ENCODE assay signal across 15 cellular contexts in the genomic region with DNA sequence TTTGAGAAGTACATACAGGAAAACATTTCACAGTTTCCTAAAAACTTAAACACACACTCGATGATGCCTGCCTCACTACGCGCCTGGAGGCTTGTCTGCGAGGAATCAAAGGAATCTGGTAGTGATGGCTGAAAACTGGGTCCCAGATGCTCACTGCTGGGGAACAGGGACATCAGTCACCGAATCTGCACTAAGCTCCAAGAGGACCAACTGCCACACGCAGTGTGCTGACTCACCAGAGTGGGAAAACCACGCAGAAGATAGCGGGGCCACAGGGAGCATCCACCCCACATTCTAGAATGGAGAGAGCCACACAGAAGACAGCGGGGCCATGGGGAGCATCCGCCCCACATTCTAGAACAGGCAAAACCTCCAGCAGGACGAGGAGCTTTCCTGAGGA.
"Had no signal": no experiment of that assay in that cellular context is flagged by ENCODE, and none has a peak within 500 bp of the region (broad histone marks: within the 10 kb centered on the region; RNA-seq: fewer than 3 reads in every experiment).

No MANE protein-coding gene starts in this region.

- H3K27me3 Mint-ChIP-seq: activated CD4-positive, alpha-beta memory T cell treated with anti-CD3 and anti-CD28 coated beads, Interleukin-2, amount 10 ng/mL, durations not matched to agents 7 days and 5 days; activated CD4-positive, alpha-beta T cell treated with anti-CD3 and anti-CD28 coated beads for 36 hours; activated naive CD8-positive, alpha-beta T cell treated with anti-CD3 and anti-CD28 coated beads, Interleukin-2, amount 50 U/mL, for 24 hours; natural killer cell treated with Interleukin-12 subunit alpha and Interleukin-12 subunit beta and Interleukin-15 and Interleukin-18, amount 100 ng/mL, for 72 hours had no signal

- H3K27ac Mint-ChIP-seq: activated CD4-positive, alpha-beta memory T cell treated with anti-CD3 and anti-CD28 coated beads, Interleukin-2, amount 10 ng/mL, durations not matched to agents 7 days and 5 days; activated CD4-positive, alpha-beta T cell treated with anti-CD3 and anti-CD28 coated beads for 36 hours; activated naive CD8-positive, alpha-beta T cell treated with anti-CD3 and anti-CD28 coated beads, Interleukin-2, amount 50 U/mL, for 24 hours; activated T-helper 1 cell treated with anti-CD3 and anti-CD28 coated beads, Interleukin-12 subunit alpha, Interleukin-12 subunit beta, Interleukin-2, Interleukin-4 antibody, amounts not matched to agents 30 ng/mL and 10 ng/mL and 1 ng/mL, durations not matched to agents 14 hours and 24 hours and 36 hours; natural killer cell treated with Interleukin-12 subunit alpha and Interleukin-12 subunit beta and Interleukin-15 and Interleukin-18, amount 100 ng/mL, for 72 hours had no signal

- ATAC-seq: activated CD4-positive, alpha-beta T cell treated with anti-CD3 and anti-CD28 coated beads for 36 hours; activated naive CD8-positive, alpha-beta T cell treated with anti-CD3 and anti-CD28 coated beads, Interleukin-2, amount 50 U/mL, for 24 hours; natural killer cell treated with Interleukin-12 subunit alpha and Interleukin-12 subunit beta and Interleukin-15 and Interleukin-18, amount 100 ng/mL, for 72 hours; psoas muscle; sciatic nerve had no signal

- H3K36me3 Mint-ChIP-seq: natural killer cell treated with Interleukin-12 subunit alpha and Interleukin-12 subunit beta and Interleukin-15 and Interleukin-18, amount 100 ng/mL, for 72 hours had no signal

- DNase-seq: activated CD4-positive, alpha-beta memory T cell treated with anti-CD3 and anti-CD28 coated beads, Interleukin-2, amount 10 ng/mL, durations not matched to agents 7 days and 5 days; activated CD4-positive, alpha-beta T cell treated with anti-CD3 and anti-CD28 coated beads for 36 hours; activated CD8-positive, alpha-beta memory T cell treated with anti-CD3 and anti-CD28 coated beads, Interleukin-2, amount 50 U/mL, for 4 hours; activated naive CD4-positive, alpha-beta T cell treated with Interleukin-2 at 50 U/mL for 16 hours; activated naive CD8-positive, alpha-beta T cell treated with anti-CD3 and anti-CD28 coated beads, Interleukin-2, amount 50 U/mL, for 24 hours; cerebellar nuclear complex; mammary epithelial cell; stimulated activated CD4-positive, alpha-beta T cell treated with anti-CD3 and anti-CD28 coated beads, Interleukin-2, amount 100 ng/mL, for 24 hours; stimulated activated naive CD4-positive, alpha-beta T cell; T1000 had no signal

- H3K4me3 Mint-ChIP-seq: activated CD4-positive, alpha-beta memory T cell treated with anti-CD3 and anti-CD28 coated beads, Interleukin-2, amount 10 ng/mL, durations not matched to agents 7 days and 5 days; activated CD4-positive, alpha-beta T cell treated with anti-CD3 and anti-CD28 coated beads for 36 hours; activated naive CD8-positive, alpha-beta T cell treated with anti-CD3 and anti-CD28 coated beads, Interleukin-2, amount 50 U/mL, for 24 hours; activated T-helper 1 cell treated with anti-CD3 and anti-CD28 coated beads, Interleukin-12 subunit alpha, Interleukin-12 subunit beta, Interleukin-2, Interleukin-4 antibody, amounts not matched to agents 30 ng/mL and 10 ng/mL and 1 ng/mL, durations not matched to agents 14 hours and 24 hours and 36 hours; natural killer cell treated with Interleukin-12 subunit alpha and Interleukin-12 subunit beta and Interleukin-15 and Interleukin-18, amount 100 ng/mL, for 72 hours had no signal

- H3K4me3 ChIP-seq: psoas muscle had no signal

- H3K9me3 Mint-ChIP-seq: activated CD4-positive, alpha-beta memory T cell treated with anti-CD3 and anti-CD28 coated beads, Interleukin-2, amount 10 ng/mL, durations not matched to agents 7 days and 5 days; activated naive CD8-positive, alpha-beta T cell treated with anti-CD3 and anti-CD28 coated beads, Interleukin-2, amount 50 U/mL, for 24 hours; activated T-helper 1 cell treated with anti-CD3 and anti-CD28 coated beads, Interleukin-12 subunit alpha, Interleukin-12 subunit beta, Interleukin-2, Interleukin-4 antibody, amounts not matched to agents 30 ng/mL and 10 ng/mL and 1 ng/mL, durations not matched to agents 14 hours and 24 hours and 36 hours had no signal

- H3K27ac ChIP-seq: psoas muscle, VCaP had no signal
